28 cellular contexts compared by ENCODE assay signal in genomic region chr4:60812811-60813210, GRCh38.
"Had no signal": no experiment of that assay in that cellular context is flagged by ENCODE, and none has a peak within 500 bp of the region (broad histone marks: within the 10 kb centered on the region; RNA-seq: fewer than 3 reads in every experiment).

No MANE protein-coding gene starts in this region.

- H3K27ac ChIP-seq: ascending aorta, cardiac muscle cell, VCaP had no signal

- H3K4me1 ChIP-seq: ascending aorta had no signal

- H3K27me3 ChIP-seq: ascending aorta, cardiac muscle cell had no signal

- H3K4me3 ChIP-seq: ascending aorta, cardiac muscle cell had no signal

- H3K9me3 ChIP-seq: ascending aorta had no signal

- H3K36me3 ChIP-seq: ascending aorta, cardiac muscle cell had no signal

- DNase-seq: activated B cell treated with CpG ODN at 0.5 μM for 24 hours; activated CD4-positive, alpha-beta memory T cell treated with anti-CD3 and anti-CD28 coated beads for 36 hours; activated CD4-positive, alpha-beta T cell treated with anti-CD3 and anti-CD28 coated beads for 4 hours; activated CD4-positive, alpha-beta T cell treated with anti-CD3 and anti-CD28 coated beads, Interleukin-2, amount 10 ng/mL, durations not matched to agents 24 days and 14 days; activated CD4-positive, alpha-beta T cell treated with anti-CD3 and anti-CD28 coated beads, Interleukin-2, amount 50 U/mL, for 1 hour; activated CD4-positive, alpha-beta T cell treated with anti-CD3 and anti-CD28 coated beads, Interleukin-2, amount 50 U/mL, for 4 hours; activated CD4-positive, CD25-positive, alpha-beta regulatory T cell treated with anti-CD3 and anti-CD28 coated beads, Interleukin-2, amount 50 U/mL, for 72 hours; activated CD8-positive, alpha-beta memory T cell treated with anti-CD3 and anti-CD28 coated beads, Interleukin-2, amount 50 U/mL, for 4 hours; activated CD8-positive, alpha-beta T cell treated with anti-CD3 and anti-CD28 coated beads for 36 hours; activated effector memory CD4-positive, alpha-beta T cell treated with anti-CD3 and anti-CD28 coated beads, Interleukin-2, amount 50 U/mL, for 16 hours; activated gamma-delta T cell treated with Interleukin-2 at 50 U/mL for 16 hours; activated naive CD4-positive, alpha-beta T cell; activated naive CD4-positive, alpha-beta T cell treated with anti-CD3 and anti-CD28 coated beads for 36 hours; activated naive CD4-positive, alpha-beta T cell treated with anti-CD3 and anti-CD28 coated beads, Interleukin-2, amount 50 U/mL, for 16 hours; activated naive CD8-positive, alpha-beta T cell treated with anti-CD3 and anti-CD28 coated beads for 36 hours; activated T-cell treated with anti-CD3 and anti-CD28 coated beads for 4 hours; activated T-cell treated with anti-CD3 and anti-CD28 coated beads, Interleukin-2, amount 50 U/mL, for 1 hour; activated T-cell treated with anti-CD3 and anti-CD28 coated beads, Interleukin-2, amount 50 U/mL, for 4 hours; activated T-cell treated with anti-CD3 and anti-CD28 coated beads, Interleukin-2, amount 50 U/mL, for 72 hours; amygdala; anterior cingulate cortex; caudate nucleus; cerebellar nuclear complex; T-helper 2 cell; T-helper 9 cell had no signal
